In the genomic region with DNA sequence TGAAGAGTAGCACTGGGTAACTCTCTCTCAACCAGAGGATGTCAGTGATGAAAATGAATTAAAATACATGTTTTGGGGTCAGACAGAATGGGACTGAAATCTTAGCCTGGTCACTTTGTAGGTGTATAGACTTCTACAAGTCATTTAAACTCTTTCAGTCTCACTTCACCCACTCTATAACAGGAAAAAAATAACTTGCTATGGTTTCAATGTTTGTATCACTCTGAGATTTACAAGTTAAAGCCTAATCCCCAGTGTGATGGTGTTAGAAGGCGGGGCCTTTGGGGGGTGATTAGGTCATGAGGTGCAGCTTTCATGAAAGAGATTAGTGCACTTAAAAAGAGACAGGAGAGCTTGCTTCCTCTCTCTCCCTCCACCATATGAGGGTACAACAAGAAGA, we compare ENCODE assay signal across 11 cellular contexts.
"Had no signal": no experiment of that assay in that cellular context is flagged by ENCODE, and none has a peak within 500 bp of the region (broad histone marks: within the 10 kb centered on the region; RNA-seq: fewer than 3 reads in every experiment).

No MANE protein-coding gene starts in this region.

- DNase-seq: activated CD4-positive, alpha-beta T cell treated with anti-CD3 and anti-CD28 coated beads for 36 hours; activated CD8-positive, alpha-beta memory T cell treated with anti-CD3 and anti-CD28 coated beads, Interleukin-2, amount 50 U/mL, for 48 hours; activated CD8-positive, alpha-beta T cell treated with anti-CD3 and anti-CD28 coated beads for 36 hours; activated naive CD4-positive, alpha-beta T cell treated with Interleukin-2 at 50 U/mL for 16 hours; colonic mucosa; left cardiac atrium; naive B cell; posterior cingulate gyrus had no signal

- H3K27ac ChIP-seq: colonic mucosa, foreskin keratinocyte, tibial nerve had no signal

- H3K4me1 ChIP-seq: colonic mucosa, foreskin keratinocyte, tibial nerve had no signal

- ATAC-seq: activated CD4-positive, alpha-beta T cell treated with anti-CD3 and anti-CD28 coated beads for 36 hours; activated CD8-positive, alpha-beta T cell treated with anti-CD3 and anti-CD28 coated beads for 36 hours; left cardiac atrium had no signal

- H3K36me3 ChIP-seq: colonic mucosa, tibial nerve had no signal

- H3K27me3 ChIP-seq: colonic mucosa, foreskin keratinocyte, tibial nerve had no signal

- H3K4me3 ChIP-seq: colonic mucosa, lung, tibial nerve had no signal

- H3K9me3 ChIP-seq: colonic mucosa, tibial nerve had no signal
